In the genomic region with DNA sequence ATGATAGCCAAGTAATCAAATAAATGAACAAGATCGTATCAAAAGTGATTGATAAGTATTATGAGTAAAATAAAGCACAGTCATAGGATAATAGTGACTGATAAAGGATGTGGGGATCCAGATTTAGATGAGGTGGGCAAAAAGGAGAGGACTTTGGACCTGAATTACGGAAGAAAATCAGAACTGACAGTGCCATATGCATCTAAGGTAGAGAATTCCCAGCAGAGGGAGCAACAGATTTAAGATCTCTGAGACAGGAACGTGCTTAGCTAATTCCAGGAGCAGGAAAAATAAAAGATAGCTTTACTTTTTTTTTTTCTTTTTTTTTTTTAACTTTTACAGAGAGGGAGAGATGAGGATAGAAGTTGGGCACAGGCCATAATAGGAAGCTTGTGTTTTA, we compare ENCODE assay signal across 14 cellular contexts.
DNase-seq lines count a peak whose midpoint lies in the region; ATAC-seq, FAIRE-seq and TF ChIP-seq lines count a peak whose summit lies in the region.
"Had no signal": no experiment of that assay in that cellular context is flagged by ENCODE, and none has a peak within 500 bp of the region (broad histone marks: within the 10 kb centered on the region; RNA-seq: fewer than 3 reads in every experiment).

No MANE protein-coding gene starts in this region.

- TF ChIP-seq CTCF in 22Rv1 (IDR thresholded peaks at IDR 0.05) (peak; percentile 42), VCaP (conservative IDR thresholded peaks at IDR 0.05) (peak; percentile 71), fibroblast of villous mesenchyme (IDR thresholded peaks at IDR 0.05; ENCODE audit: insufficient read depth, low read depth, low read length) (no peak)

- H3K27ac ChIP-seq in 22Rv1 (no peak overlapping the region), VCaP (no peak overlapping the region)
- H3K27ac ChIP-seq: BLaER1 had no signal

- peak; percentile 14 for DNase-seq in GM03348 (ENCODE audit: low spot score)
- DNase-seq in fibroblast of villous mesenchyme (ENCODE audit: low read depth): peak; percentile 5
- no peak for DNase-seq in RCC 7860 (ENCODE audit: low spot score)
- DNase-seq in activated effector memory CD4-positive, alpha-beta T cell treated with Interleukin-2 at 50 U/mL for 16 hours: no peak
- no peak for DNase-seq in NCI-H1436 treated with DMSO at 0.1 percent for 48 hours (lab: John Stamatoyannopoulos, UW)
- DNase-seq: activated CD8-positive, alpha-beta memory T cell treated with anti-CD3 and anti-CD28 coated beads, Interleukin-2, amount 10 ng/mL, durations not matched to agents 7 days and 5 days; hippocampal formation; occipital lobe; stimulated activated naive CD4-positive, alpha-beta T cell had no signal

- ATAC-seq in GM19328 (IDR thresholded peaks at IDR 0.05; ENCODE audit: unreplicated experiment): no peak
- ATAC-seq: activated CD8-positive, alpha-beta memory T cell treated with anti-CD3 and anti-CD28 coated beads, Interleukin-2, amount 10 ng/mL, durations not matched to agents 7 days and 5 days had no signal

- no peak for FAIRE-seq in RCC 7860 (lab: Jason Lieb, UNC)

- no peak overlapping the region for H3K4me3 ChIP-seq in fibroblast of villous mesenchyme (ENCODE audit: low read depth, low read length)
- H3K4me3 ChIP-seq: BLaER1, lung had no signal

Comparison
In these comparisons a context has a peak if more than half of its experiments do, and no peak if none do; other contexts are left out.
1. DNase-seq: peak in GM03348 (single experiment) and fibroblast of villous mesenchyme (single experiment); none in RCC 7860 (single experiment), activated effector memory CD4-positive, alpha-beta T cell treated with Interleukin-2 at 50 U/mL for 16 hours (single experiment) and NCI-H1436 treated with DMSO at 0.1 percent for 48 hours (single experiment).